In the genomic region with DNA sequence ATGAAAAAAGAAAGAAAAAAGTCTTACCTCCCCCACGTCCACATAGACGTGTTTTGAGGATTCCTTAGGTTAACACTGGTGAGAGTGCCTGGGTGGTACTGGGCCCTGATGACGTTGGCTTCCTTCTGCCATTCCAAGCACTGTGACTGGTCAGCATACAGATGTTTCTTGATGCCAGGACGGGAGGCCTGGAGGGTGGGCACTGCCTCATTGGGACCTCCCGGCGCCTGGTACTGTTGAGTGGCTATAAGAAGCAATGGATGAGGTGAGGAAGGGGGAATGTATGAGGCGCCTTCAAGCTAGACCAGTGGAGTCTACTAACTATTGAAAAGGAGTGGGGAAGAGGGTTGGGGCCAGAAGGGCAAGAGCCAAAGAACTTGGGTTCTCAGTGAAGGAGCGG, we compare ENCODE assay signal across 18 cellular contexts. TPM values are rescaled to one million over a fixed set of nuclear protein-coding genes. Genes with fewer than 3 reads are reported as not detected.
DNase-seq lines count a peak whose midpoint lies in the region; ATAC-seq and TF ChIP-seq lines count a peak whose summit lies in the region.
"Had no signal": no experiment of that assay in that cellular context is flagged by ENCODE, and none has a peak within 500 bp of the region (broad histone marks: within the 10 kb centered on the region; RNA-seq: fewer than 3 reads in every experiment).

No MANE protein-coding gene starts in this region.

- H3K4me3 Mint-ChIP-seq in natural killer cell = no peak overlapping the region
- H3K4me3 Mint-ChIP-seq: memory B cell, neural progenitor cell had no signal

- H3K36me3 ChIP-seq in left ventricle myocardium inferior = peaks cover 11% of the 10 kb centered on the region
- H3K36me3 ChIP-seq in heart right ventricle = peaks cover 0 to 26% (median 0%) of the 10 kb centered on the region in 9 donors
- H3K36me3 ChIP-seq in vagina = no peaks in the 10 kb centered on the region
- H3K36me3 ChIP-seq: HAP-1, neural progenitor cell had no signal

- peaks cover 0 to 3% of the 10 kb centered on the region in 2 donors for H3K27me3 Mint-ChIP-seq in natural killer cell (ENCODE audit: low read depth in 2 of 2)

- H3K27ac Mint-ChIP-seq in natural killer cell = peak overlapping the region; percentile 5 to 74
- H3K27ac Mint-ChIP-seq: memory B cell had no signal

- no peaks in the 10 kb centered on the region for H3K27me3 ChIP-seq in left ventricle myocardium inferior (ENCODE audit: low read depth)
- no peaks in the 10 kb centered on the region for H3K27me3 ChIP-seq in heart right ventricle
- H3K27me3 ChIP-seq in vagina = no peaks in the 10 kb centered on the region
- H3K27me3 ChIP-seq: neural progenitor cell had no signal

- DNase-seq in left ventricle myocardium inferior = no peak
- no peak for DNase-seq in heart right ventricle
- no peak for DNase-seq in natural killer cell
- DNase-seq in vagina (ENCODE audit: extremely low spot score in 2 of 2) = no peak
- DNase-seq in COLO829 (ENCODE audit: low spot score) = no peak
- DNase-seq in NCI-H146 (lab: John Stamatoyannopoulos, UW) = no peak
- DNase-seq in NCI-H2029 treated with DMSO at 0.1 percent for 48 hours (lab: John Stamatoyannopoulos, UW) = no peak
- DNase-seq: GF-D8; MM.1S; NCI-H2081 treated with DMSO at 0.1 percent for 48 hours; NCI-H69; PC-9; stimulated activated CD4-positive, alpha-beta T cell treated with anti-CD3 and anti-CD28 coated beads, Interleukin-4, amount 100 ng/mL, for 24 hours had no signal

- H3K4me3 ChIP-seq in left ventricle myocardium inferior (no peak overlapping the region), heart right ventricle (no peak overlapping the region), vagina (no peak overlapping the region)
- H3K4me3 ChIP-seq: HAP-1, neural progenitor cell, PC-9 had no signal

- ATAC-seq in heart right ventricle (no peak), natural killer cell (no peak)

- 95 to 96% methylated on average over 8 of the region's 8 CpGs for WGBS in heart right ventricle, 2 donors

- H3K9me3 ChIP-seq in left ventricle myocardium inferior (replicated peaks) (no peaks in the 10 kb centered on the region), heart right ventricle (no peaks in the 10 kb centered on the region), vagina (no peaks in the 10 kb centered on the region)
- H3K9me3 ChIP-seq: HAP-1 had no signal

- no peaks in the 10 kb centered on the region for H3K9me3 Mint-ChIP-seq in natural killer cell
- H3K9me3 Mint-ChIP-seq: memory B cell, neural progenitor cell had no signal

- peak overlapping the region; percentile 93 for H3K27ac ChIP-seq in left ventricle myocardium inferior (replicated peaks)
- H3K27ac ChIP-seq in heart right ventricle = peak overlapping the region in 3 of 10 donors; percentile 83 to 95 (median 91)
- H3K27ac ChIP-seq in angular gyrus (ENCODE audit: low read depth, low read length) = peak overlapping the region; percentile 74
- peak overlapping the region; percentile 60 for H3K27ac ChIP-seq in vagina
- H3K27ac ChIP-seq: neural progenitor cell, PC-9, VCaP had no signal

- peaks cover 72% of the 10 kb centered on the region for H3K4me1 ChIP-seq in left ventricle myocardium inferior
- H3K4me1 ChIP-seq in heart right ventricle = peaks cover 20 to 69% (median 53%) of the 10 kb centered on the region in 9 donors
- H3K4me1 ChIP-seq in vagina = peaks cover 18% of the 10 kb centered on the region
- H3K4me1 ChIP-seq: neural progenitor cell had no signal

- intact Hi-C loops in left ventricle myocardium inferior (cut with micrococcal nuclease) = no loop called here
- intact Hi-C loops in heart right ventricle (cut with DNase I) = loop anchor here in 2 of 10 donors (5.0 kb wide), 2 partner anchors 67 to 82 kb away; no protein-coding TSS in a partner anchor
- intact Hi-C loops in natural killer cell (cut with micrococcal nuclease) = no loop called here
- intact Hi-C loops in vagina (cut with DNase I) = no loop called here

- H3K4me1 Mint-ChIP-seq in natural killer cell = peaks cover 29 to 52% of the 10 kb centered on the region in 2 donors

- no peaks in the 10 kb centered on the region for H3K36me3 Mint-ChIP-seq in natural killer cell
- H3K36me3 Mint-ChIP-seq: memory B cell, neural progenitor cell had no signal

- TF ChIP-seq POLR2A in vagina (IDR thresholded peaks at IDR 0.05) = no peak

- no peak for TF ChIP-seq CTCF in left ventricle myocardium inferior (IDR thresholded peaks at IDR 0.05; ENCODE audit: borderline replicate concordance)
- no peak for TF ChIP-seq CTCF in heart right ventricle (IDR thresholded peaks at IDR 0.05)
- no peak for TF ChIP-seq CTCF in natural killer cell (IDR thresholded peaks at IDR 0.05)
- no peak for TF ChIP-seq CTCF in vagina (IDR thresholded peaks at IDR 0.05)

RNA-seq across cellular contexts. Expression of gene MICAL2, which starts 45.3 kb away (rescaled TPM):
- 85.0 TPM for total RNA-seq in left ventricle myocardium inferior
- 10 to 100 TPM; 38.1 to 95.7 (median 72.7) TPM for total RNA-seq in heart right ventricle
- 10 to 100 TPM; 32.5 to 57.9 TPM for polyA plus RNA-seq in heart right ventricle
- total RNA-seq in natural killer cell = 10 to 100 TPM; 54.6 to 68.6 (median 57.4) TPM
- 41.7 TPM for total RNA-seq in vagina
